ENCODE assay signal across 27 cellular contexts in the genomic region with DNA sequence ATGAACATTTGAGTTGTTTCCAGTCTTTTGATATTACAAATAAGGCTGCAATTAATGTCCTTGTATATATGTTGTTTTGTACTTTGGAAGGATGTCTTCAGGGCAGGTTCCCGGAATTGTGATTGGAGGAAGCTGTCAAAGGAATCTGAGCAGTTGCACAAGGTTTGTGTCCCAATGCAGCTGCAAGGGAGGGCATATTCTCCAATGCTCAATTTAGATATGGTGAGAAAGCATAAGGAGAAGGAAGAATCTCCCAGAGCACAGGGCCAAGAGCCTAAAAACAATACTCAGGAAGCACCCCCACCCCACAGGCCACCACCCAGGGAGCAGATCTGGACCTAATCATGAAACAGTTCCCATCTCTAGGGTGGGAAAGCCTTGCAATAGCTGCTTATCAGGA. TPM values are rescaled to one million over a fixed set of nuclear protein-coding genes. Genes with fewer than 3 reads are reported as not detected.
A peak's percentile ranks its signal among the peaks of the same experiment; 100 is the strongest.
DNase-seq lines count a peak whose midpoint lies in the region; ATAC-seq and TF ChIP-seq lines count a peak whose summit lies in the region.
"Had no signal": no experiment of that assay in that cellular context is flagged by ENCODE, and none has a peak within 500 bp of the region (broad histone marks: within the 10 kb centered on the region; RNA-seq: fewer than 3 reads in every experiment).

No MANE protein-coding gene starts in this region.

- ATAC-seq in Right ventricle myocardium superior (ENCODE audit: poor library complexity) (peak; percentile 46), upper lobe of right lung (peak; percentile 17), HG03469 (IDR thresholded peaks at IDR 0.05; ENCODE audit: unreplicated experiment) (no peak)
- ATAC-seq: GM23338 had no signal

- DNase-seq in Right ventricle myocardium superior (no peak), cardiac septum (ENCODE audit: low spot score) (no peak), cardiac fibroblast (ENCODE audit: low read depth in 2 of 2) (peak; percentile 22 to 58), fibroblast of villous mesenchyme (ENCODE audit: low read depth) (peak; percentile 44), upper lobe of right lung (no peak), iPS-NIHi11 (ENCODE audit: low spot score) (no peak), BE2C (no peak)
- DNase-seq: 8988T; ACHN; CD4-positive, CD25-positive, alpha-beta regulatory T cell; H9; NCI-H1092 treated with DMSO at 0.1 percent for 48 hours; NCI-H1436; NCI-H187; NCI-H2081 treated with DMSO at 0.1 percent for 48 hours; NCI-H2171; NCI-H226; NCI-H510A; NCI-H69; OCI-M1; Peyer's patch; SK-N-SH had no signal

- intact Hi-C loops in Right ventricle myocardium superior (cut with DNase I): no loop called here
- intact Hi-C loops in cardiac septum (cut with DNase I): no loop called here
- intact Hi-C loops in upper lobe of right lung (cut with DNase I): no loop called here

- H3K27me3 ChIP-seq in upper lobe of right lung: no peaks in the 10 kb centered on the region
- H3K27me3 ChIP-seq in BE2C: no peaks in the 10 kb centered on the region
- H3K27me3 ChIP-seq: BLaER1, Peyer's patch had no signal

- H3K9me3 ChIP-seq in upper lobe of right lung (no peaks in the 10 kb centered on the region), BE2C (no peaks in the 10 kb centered on the region)
- H3K9me3 ChIP-seq: SK-N-SH had no signal

- H3K27ac ChIP-seq in upper lobe of right lung: no peak overlapping the region
- H3K27ac ChIP-seq: BLaER1, KMS-11, Peyer's patch had no signal

- no peak for TF ChIP-seq CTCF in cardiac fibroblast (IDR thresholded peaks at IDR 0.05; ENCODE audit: low read depth, low read length)
- no peak for TF ChIP-seq CTCF in fibroblast of villous mesenchyme (IDR thresholded peaks at IDR 0.05; ENCODE audit: insufficient read depth, low read depth, low read length)
- no peak for TF ChIP-seq CTCF in upper lobe of right lung (IDR thresholded peaks at IDR 0.05)
- no peak for TF ChIP-seq CTCF in BE2C (IDR thresholded peaks at IDR 0.05; ENCODE audit: low read depth, low read length)

- no peaks in the 10 kb centered on the region for H3K36me3 ChIP-seq in upper lobe of right lung
- H3K36me3 ChIP-seq in BE2C: no peaks in the 10 kb centered on the region

- H3K4me1 ChIP-seq in upper lobe of right lung (no peaks in the 10 kb centered on the region), BE2C (no peaks in the 10 kb centered on the region)
- H3K4me1 ChIP-seq: BLaER1, Peyer's patch had no signal

- H3K4me3 ChIP-seq in cardiac fibroblast (replicated peaks in 1 of 2; ENCODE audit: low read depth in 2 of 2, low read length in 2 of 2): no peak overlapping the region
- no peak overlapping the region for H3K4me3 ChIP-seq in fibroblast of villous mesenchyme (ENCODE audit: low read depth, low read length)
- H3K4me3 ChIP-seq in upper lobe of right lung: no peak overlapping the region
- H3K4me3 ChIP-seq in BE2C (ENCODE audit: low read depth, low read length): no peak overlapping the region
- H3K4me3 ChIP-seq: BLaER1, GM23338, Peyer's patch had no signal

RNA-seq across cellular contexts. Expression of gene ITGA9, which starts 49.6 kb away (rescaled TPM):
- total RNA-seq in Right ventricle myocardium superior (50.3 TPM), cardiac septum (85.0 TPM), fibroblast of villous mesenchyme (0.43 TPM in 1 of 2 replicates, not detected in the other), upper lobe of right lung (48.8 TPM)
- 15.5 TPM for polyA plus RNA-seq in BE2C (2012; ENCODE audit: insufficient read depth, insufficient read length, low read depth)
- polyA plus RNA-seq: CD4-positive, CD25-positive, alpha-beta regulatory T cell; IgD-negative memory B cell had no signal

Comparison
In these comparisons a context has a peak if more than half of its experiments do, and no peak if none do; other contexts are left out.
1. DNase-seq: peak in cardiac fibroblast (2 of 2) and fibroblast of villous mesenchyme (single experiment); none in Right ventricle myocardium superior (single experiment), cardiac septum (single experiment), upper lobe of right lung (single experiment), iPS-NIHi11 (single experiment) and BE2C (single experiment).
2. RNA of gene ITGA9, which starts 49.6 kb away (total RNA-seq): 85.0 TPM in cardiac septum (single experiment), 50.3 TPM in Right ventricle myocardium superior (single experiment) and 48.8 TPM in upper lobe of right lung (single experiment); 0.43 TPM in fibroblast of villous mesenchyme; every median in the first group is over 10 times any median in the second.